Comparison of ENCODE assay signal across 9 cellular contexts in the genomic region with DNA sequence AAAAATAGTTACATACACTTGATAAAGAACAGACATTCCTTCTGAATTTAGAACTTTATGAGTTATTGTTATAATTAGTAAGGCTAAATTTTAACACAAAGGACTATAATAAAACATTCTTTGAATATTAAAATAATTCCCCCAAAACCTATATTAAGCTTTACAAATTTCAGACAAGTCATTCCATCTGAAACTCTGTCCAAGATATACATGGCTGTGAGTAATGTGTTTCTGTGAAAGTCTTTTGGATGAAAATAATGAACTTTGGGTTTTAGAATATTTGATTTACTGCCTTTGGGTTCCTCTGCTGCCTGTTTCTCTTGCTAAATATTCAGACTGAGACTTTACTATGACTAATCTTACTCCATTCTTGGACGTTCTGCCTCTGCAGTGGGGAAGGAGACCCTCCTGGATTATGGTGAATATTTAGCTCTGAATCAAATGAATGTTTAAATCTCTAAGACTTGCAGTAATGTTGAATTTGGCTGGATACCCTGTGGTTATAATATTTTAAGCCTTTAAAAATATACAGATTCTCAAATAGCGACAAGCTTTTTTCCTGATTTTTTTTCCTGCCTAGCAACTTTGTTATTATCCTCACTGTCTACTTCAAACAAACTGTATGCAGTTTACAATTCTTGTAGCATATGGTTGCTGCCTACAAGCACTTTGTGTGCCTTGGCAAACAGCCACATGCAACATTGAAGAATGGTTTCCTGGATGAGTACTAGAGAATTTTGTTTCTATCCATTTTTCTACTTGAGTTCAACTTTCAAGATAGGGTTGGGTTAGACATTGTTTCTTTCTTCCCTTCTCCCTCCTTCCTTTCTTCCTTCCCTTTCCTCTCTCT. TPM values are rescaled to one million over a fixed set of nuclear protein-coding genes. Genes with fewer than 3 reads are reported as not detected.
DNase-seq lines count a peak whose midpoint lies in the region; ATAC-seq and TF ChIP-seq lines count a peak whose summit lies in the region.
"Had no signal": no experiment of that assay in that cellular context is flagged by ENCODE, and none has a peak within 500 bp of the region (broad histone marks: within the 10 kb centered on the region; RNA-seq: fewer than 3 reads in every experiment).

No MANE protein-coding gene starts in this region.

- peak overlapping the region; percentile 14 for H3K27ac ChIP-seq in lower lobe of right lung

- no peak for ATAC-seq in lower lobe of right lung
- ATAC-seq in HG03378 (IDR thresholded peaks at IDR 0.05; ENCODE audit: unreplicated experiment), result no peak

- CTCF ChIA-PET in HEK293T (lab: Yijun Ruan, JAX), result interaction anchor here (0.9 to 2.1 kb wide), 5 partner anchors 10 to 124 kb away, joined by 3 to 11 read pairs (median 5); no protein-coding TSS in a partner anchor

- TF ChIP-seq CTCF in lower lobe of right lung (IDR thresholded peaks at IDR 0.05), result no peak

- intact Hi-C loops in lower lobe of right lung (cut with DNase I), result no loop called here

- peak; percentile 27 for DNase-seq in AG08396 (ENCODE audit: low spot score)
- DNase-seq in HT1080 (ENCODE audit: low read depth), result peak; percentile 13
- peak; percentile 83 for DNase-seq in amniotic epithelial cell (ENCODE audit: low read depth)
- no peak for DNase-seq in lower lobe of right lung
- DNase-seq in midbrain (lab: John Stamatoyannopoulos, UW), result no peak
- no peak for DNase-seq in central memory CD4-positive, alpha-beta T cell
- no peak for DNase-seq in HEK293T (ENCODE audit: extremely low spot score)
- DNase-seq: SW 1271 had no signal

- H3K4me3 ChIP-seq in lower lobe of right lung, result no peak overlapping the region

- H3K4me1 ChIP-seq in lower lobe of right lung, result peaks cover 10% of the 10 kb centered on the region

- POLR2A ChIA-PET in HEK293T (lab: Yijun Ruan, JAX), result interaction anchor here (1.0 kb wide), 1 partner anchor 134 kb away, joined by 3 read pairs; a partner anchor contains a TSS

- no peaks in the 10 kb centered on the region for H3K9me3 ChIP-seq in lower lobe of right lung

- H3K27me3 ChIP-seq in lower lobe of right lung (ENCODE audit: low read depth), result no peaks in the 10 kb centered on the region

- H3K36me3 ChIP-seq in lower lobe of right lung, result no peaks in the 10 kb centered on the region

TF ChIP-seq in HEK293T, 16 proteins besides CTCF, POLR2A, EP300 and RAD21:
- TF ChIP-seq CTBP1 (IDR thresholded peaks at IDR 0.05; ENCODE audit: borderline replicate concordance) (no peak), FOXA1 (IDR thresholded peaks at IDR 0.05) (no peak), FOXK2 (IDR thresholded peaks at IDR 0.05) (no peak), SP1 (IDR thresholded peaks at IDR 0.05) (no peak), FOXM1 (IDR thresholded peaks at IDR 0.05; ENCODE audit: borderline replicate concordance) (no peak), TARDBP (IDR thresholded peaks at IDR 0.05) (no peak), NFRKB (IDR thresholded peaks at IDR 0.05) (no peak), SUZ12 (IDR thresholded peaks at IDR 0.05) (no peak), LEF1 (IDR thresholded peaks at IDR 0.05; ENCODE audit: borderline replicate concordance) (no peak), ZNF384 (IDR thresholded peaks at IDR 0.05) (no peak), ELF4 (IDR thresholded peaks at IDR 0.05) (no peak), HDGF (IDR thresholded peaks at IDR 0.05; ENCODE audit: borderline replicate concordance) (no peak), BHLHE40 (IDR thresholded peaks at IDR 0.05; ENCODE audit: borderline replicate concordance) (no peak), ARNT (IDR thresholded peaks at IDR 0.05) (no peak), L3MBTL2 (conservative IDR thresholded peaks at IDR 0.05) (no peak)
- TF ChIP-seq, protein P1, sequence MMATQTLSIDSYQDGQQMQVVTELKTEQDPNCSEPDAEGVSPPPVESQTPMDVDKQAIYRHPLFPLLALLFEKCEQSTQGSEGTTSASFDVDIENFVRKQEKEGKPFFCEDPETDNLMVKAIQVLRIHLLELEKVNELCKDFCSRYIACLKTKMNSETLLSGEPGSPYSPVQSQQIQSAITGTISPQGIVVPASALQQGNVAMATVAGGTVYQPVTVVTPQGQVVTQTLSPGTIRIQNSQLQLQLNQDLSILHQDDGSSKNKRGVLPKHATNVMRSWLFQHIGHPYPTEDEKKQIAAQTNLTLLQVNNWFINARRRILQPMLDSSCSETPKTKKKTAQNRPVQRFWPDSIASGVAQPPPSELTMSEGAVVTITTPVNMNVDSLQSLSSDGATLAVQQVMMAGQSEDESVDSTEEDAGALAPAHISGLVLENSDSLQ (IDR thresholded peaks at IDR 0.05), result no peak

RNA-seq across cellular contexts. Expression of a gene that starts 51.4 kb away (rescaled TPM):
- total RNA-seq in HT1080 (2014; rRNA removed; shearing (Covaris generic)), result 0.07 and 0.40 TPM in 2 replicates
- polyA plus RNA-seq in HT1080 (2015; cell fraction: cytosol; rRNA removed), result 0.05 and 0.06 TPM in 2 replicates
- polyA plus RNA-seq in HT1080 (2015; cell fraction: nucleus; rRNA removed), result 0.24 and 0.29 TPM in 2 replicates
- 1.1 TPM for total RNA-seq in lower lobe of right lung

Comparison
In these comparisons a context has a peak if more than half of its experiments do, and no peak if none do; other contexts are left out.
1. DNase-seq: peak in AG08396 (single experiment), HT1080 (single experiment) and amniotic epithelial cell (single experiment); none in lower lobe of right lung (single experiment), midbrain (single experiment), central memory CD4-positive, alpha-beta T cell (single experiment) and HEK293T (single experiment).